In the genomic region with DNA sequence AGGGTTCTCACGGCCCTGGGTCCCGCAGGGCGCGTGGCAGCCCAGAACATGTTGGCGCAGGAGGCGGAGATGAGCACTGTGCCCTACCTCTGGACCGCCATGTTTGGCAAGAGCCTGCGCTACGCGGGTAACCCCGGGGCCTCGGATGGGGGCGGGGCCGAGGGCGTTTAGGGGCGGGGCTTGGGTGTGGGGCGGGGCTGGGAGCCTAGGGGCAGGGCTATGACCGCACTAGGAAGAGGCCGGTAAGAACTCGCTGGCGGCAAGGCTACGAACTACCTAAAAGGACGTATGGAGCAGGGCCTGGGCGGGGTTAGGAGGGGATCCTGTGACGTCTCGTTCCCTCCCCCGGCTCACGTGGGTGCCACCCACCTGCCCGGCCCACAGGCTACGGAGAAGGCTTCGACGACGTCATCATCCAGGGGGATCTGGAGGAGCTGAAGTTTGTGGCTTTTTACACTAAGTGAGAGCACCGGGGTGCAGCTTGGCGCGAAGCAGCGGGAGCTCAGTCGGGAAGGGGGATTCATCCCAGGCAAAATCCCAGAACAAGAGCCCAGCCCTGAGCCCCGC, we compare ENCODE assay signal across 8 cellular contexts. TPM values are rescaled to one million over a fixed set of nuclear protein-coding genes. Genes with fewer than 3 reads are reported as not detected.
DNase-seq lines count a peak whose midpoint lies in the region; ATAC-seq, FAIRE-seq and TF ChIP-seq lines count a peak whose summit lies in the region.

No MANE protein-coding gene starts in this region.

- H3K9me3 Mint-ChIP-seq in activated CD4-positive, alpha-beta memory T cell treated with anti-CD3 and anti-CD28 coated beads, Interleukin-2, amount 10 ng/mL, durations not matched to agents 7 days and 5 days, result peaks cover 8% of the 10 kb centered on the region
- H3K9me3 Mint-ChIP-seq in memory B cell, result peaks cover 3% of the 10 kb centered on the region
- peaks cover 8% of the 10 kb centered on the region for H3K9me3 Mint-ChIP-seq in Caco-2 (ENCODE audit: unreplicated experiment)

- BruUV-seq in Caco-2 (replicated peaks; lab: Mats Ljungman, UMichigan), result no TSS peak

- no peaks in the 10 kb centered on the region; the same call in 1 of the 2 replicates for H3K27me3 ChIP-seq in Caco-2 (replicated peaks; ENCODE audit: control insufficient read depth, insufficient read depth, low read length)

- no peaks in the 10 kb centered on the region for H3K27me3 Mint-ChIP-seq in activated CD4-positive, alpha-beta memory T cell treated with anti-CD3 and anti-CD28 coated beads, Interleukin-2, amount 10 ng/mL, durations not matched to agents 7 days and 5 days
- H3K27me3 Mint-ChIP-seq in memory B cell (peaks cover 3% of the 10 kb centered on the region), Caco-2 (ENCODE audit: insufficient read depth, unreplicated experiment) (no peaks in the 10 kb centered on the region)

- no peaks in the 10 kb centered on the region for H3K36me3 ChIP-seq in Caco-2 (ENCODE audit: control insufficient read depth, insufficient read depth, low read length)

- intact Hi-C loops in Caco-2 (cut with micrococcal nuclease; ENCODE audit: unreplicated experiment), result no loop called here

- H3K4me3 Mint-ChIP-seq in activated CD4-positive, alpha-beta memory T cell treated with anti-CD3 and anti-CD28 coated beads, Interleukin-2, amount 10 ng/mL, durations not matched to agents 7 days and 5 days, result peak overlapping the region; percentile 21
- peak overlapping the region; percentile 75 for H3K4me3 Mint-ChIP-seq in memory B cell
- no peak overlapping the region for H3K4me3 Mint-ChIP-seq in Caco-2 (ENCODE audit: unreplicated experiment)

- DNase-seq in GM03348 (ENCODE audit: low spot score) (peak; percentile 71), memory B cell (ENCODE audit: low spot score in 2 of 2) (peak in 1 of 2 donors; percentile 58), Caco-2 (no peak), glomerular visceral epithelial cell (ENCODE audit: extremely low spot score) (no peak), HTR-8/SVneo (ENCODE audit: insufficient read length, low spot score) (no peak)
- DNase-seq in activated CD4-positive, alpha-beta memory T cell treated with anti-CD3 and anti-CD28 coated beads, Interleukin-2, amount 10 ng/mL, durations not matched to agents 7 days and 5 days, result peak; percentile 62
- DNase-seq in effector CD4-positive, alpha-beta T cell, result peak; percentile 37
- DNase-seq in stimulated activated CD8-positive, alpha-beta memory T cell treated with anti-CD3 and anti-CD28 coated beads, Interleukin-15, amount 100 ng/mL, for 48 hours (ENCODE audit: low read depth in 2 of 2), result peak; percentile 44 to 66

- peaks cover 12% of the 10 kb centered on the region for H3K36me3 Mint-ChIP-seq in activated CD4-positive, alpha-beta memory T cell treated with anti-CD3 and anti-CD28 coated beads, Interleukin-2, amount 10 ng/mL, durations not matched to agents 7 days and 5 days (ENCODE audit: low read depth)
- H3K36me3 Mint-ChIP-seq in memory B cell (peaks cover 5% of the 10 kb centered on the region), Caco-2 (ENCODE audit: insufficient read depth, unreplicated experiment) (peaks cover 8% of the 10 kb centered on the region)

- peaks cover 39% of the 10 kb centered on the region for H3K4me1 Mint-ChIP-seq in activated CD4-positive, alpha-beta memory T cell treated with anti-CD3 and anti-CD28 coated beads, Interleukin-2, amount 10 ng/mL, durations not matched to agents 7 days and 5 days
- H3K4me1 Mint-ChIP-seq in memory B cell, result peaks cover 26% of the 10 kb centered on the region
- H3K4me1 Mint-ChIP-seq in Caco-2 (ENCODE audit: low read depth, unreplicated experiment), result no peaks in the 10 kb centered on the region

- no peak overlapping the region for H3K27ac Mint-ChIP-seq in activated CD4-positive, alpha-beta memory T cell treated with anti-CD3 and anti-CD28 coated beads, Interleukin-2, amount 10 ng/mL, durations not matched to agents 7 days and 5 days
- H3K27ac Mint-ChIP-seq in memory B cell (peak overlapping the region; percentile 81), Caco-2 (ENCODE audit: unreplicated experiment) (no peak overlapping the region)

- CTCF ChIA-PET in activated CD4-positive, alpha-beta memory T cell treated with anti-CD3 and anti-CD28 coated beads, Interleukin-2, amount 10 ng/mL, durations not matched to agents 7 days and 5 days (lab: Charles Lee), result no interaction called here
- CTCF ChIA-PET in Caco-2 (lab: Charles Lee), result no interaction called here

- peaks cover 14% of the 10 kb centered on the region; the same call in 1 of the 2 replicates for H3K4me1 ChIP-seq in Caco-2

- no peak for TF ChIP-seq CTCF in Caco-2 (IDR thresholded peaks at IDR 0.05; ENCODE audit: insufficient read depth in 1 of 2, low read depth in 1 of 2, low read length in 1 of 2, severe bottlenecking in 1 of 2, unreplicated experiment in 1 of 2)

- H3K4me3 ChIP-seq in Caco-2 (ENCODE audit: low read depth, low read length), result no peak overlapping the region

- peak; percentile 77 for ATAC-seq in memory B cell (ENCODE audit: low read depth)

- 0 out of 2 replicates have a peak, but pooled peaks cover 3% of the 10 kb centered on the region for H3K9me3 ChIP-seq in Caco-2

- POLR2A ChIA-PET in activated CD4-positive, alpha-beta memory T cell treated with anti-CD3 and anti-CD28 coated beads, Interleukin-2, amount 10 ng/mL, durations not matched to agents 7 days and 5 days (lab: Charles Lee), result interaction anchor here (1.1 kb wide), 1 partner anchor 23 kb away, joined by 4 read pairs; the partner anchor contains the start of gene THAP7
- POLR2A ChIA-PET in Caco-2 (lab: Charles Lee), result no interaction called here

- FAIRE-seq in HTR-8/SVneo (lab: Jason Lieb, UNC), result no peak

RNA-seq across cellular contexts. Expression of gene LZTR1, which starts 2.8 kb away (rescaled TPM):
- total RNA-seq in activated CD4-positive, alpha-beta memory T cell treated with anti-CD3 and anti-CD28 coated beads, Interleukin-2, amount 10 ng/mL, durations not matched to agents 7 days and 5 days, result 10 to 100 TPM; 53.3 to 60.3 TPM
- 37.2 and 41.3 TPM in 2 replicates for total RNA-seq in Caco-2 (2022)

RNA-seq across cellular contexts. Expression of gene AIFM3, which starts 12.3 kb away (rescaled TPM):
- under 1 TPM; 0.23 to 0.58 TPM for total RNA-seq in activated CD4-positive, alpha-beta memory T cell treated with anti-CD3 and anti-CD28 coated beads, Interleukin-2, amount 10 ng/mL, durations not matched to agents 7 days and 5 days
- 0.73 and 3.0 TPM in 2 replicates for total RNA-seq in Caco-2 (2022)

RNA-seq across cellular contexts. Expression of gene THAP7, which starts 22.6 kb away (rescaled TPM):
- 10 to 100 TPM; 24.7 to 25.4 TPM for total RNA-seq in activated CD4-positive, alpha-beta memory T cell treated with anti-CD3 and anti-CD28 coated beads, Interleukin-2, amount 10 ng/mL, durations not matched to agents 7 days and 5 days
- total RNA-seq in Caco-2 (2022), result 29.1 and 30.6 TPM in 2 replicates

RNA-seq across cellular contexts. Expression of gene P2RX6, which starts 35.6 kb away (rescaled TPM):
- under 1 TPM; 0.08 to 0.23 TPM for total RNA-seq in activated CD4-positive, alpha-beta memory T cell treated with anti-CD3 and anti-CD28 coated beads, Interleukin-2, amount 10 ng/mL, durations not matched to agents 7 days and 5 days
- total RNA-seq in Caco-2 (2022), result 0.11 TPM in 1 of 2 replicates, not detected in the other

RNA-seq across cellular contexts. Expression of gene SLC7A4, which starts 53.0 kb away (rescaled TPM):
- not detected for total RNA-seq in activated CD4-positive, alpha-beta memory T cell treated with anti-CD3 and anti-CD28 coated beads, Interleukin-2, amount 10 ng/mL, durations not matched to agents 7 days and 5 days
- total RNA-seq in Caco-2 (2022), result 1.9 and 2.1 TPM in 2 replicates

Comparison
In these comparisons a context has a peak if more than half of its experiments do, and no peak if none do; other contexts are left out.
1. DNase-seq: peak in GM03348 (single experiment), activated CD4-positive, alpha-beta memory T cell treated with anti-CD3 and anti-CD28 coated beads, Interleukin-2, amount 10 ng/mL, durations not matched to agents 7 days and 5 days (single experiment), effector CD4-positive, alpha-beta T cell (single experiment) and stimulated activated CD8-positive, alpha-beta memory T cell treated with anti-CD3 and anti-CD28 coated beads, Interleukin-15, amount 100 ng/mL, for 48 hours (2 of 2); none in Caco-2 (0 of 2), glomerular visceral epithelial cell (single experiment) and HTR-8/SVneo (single experiment).